In the genomic region with DNA sequence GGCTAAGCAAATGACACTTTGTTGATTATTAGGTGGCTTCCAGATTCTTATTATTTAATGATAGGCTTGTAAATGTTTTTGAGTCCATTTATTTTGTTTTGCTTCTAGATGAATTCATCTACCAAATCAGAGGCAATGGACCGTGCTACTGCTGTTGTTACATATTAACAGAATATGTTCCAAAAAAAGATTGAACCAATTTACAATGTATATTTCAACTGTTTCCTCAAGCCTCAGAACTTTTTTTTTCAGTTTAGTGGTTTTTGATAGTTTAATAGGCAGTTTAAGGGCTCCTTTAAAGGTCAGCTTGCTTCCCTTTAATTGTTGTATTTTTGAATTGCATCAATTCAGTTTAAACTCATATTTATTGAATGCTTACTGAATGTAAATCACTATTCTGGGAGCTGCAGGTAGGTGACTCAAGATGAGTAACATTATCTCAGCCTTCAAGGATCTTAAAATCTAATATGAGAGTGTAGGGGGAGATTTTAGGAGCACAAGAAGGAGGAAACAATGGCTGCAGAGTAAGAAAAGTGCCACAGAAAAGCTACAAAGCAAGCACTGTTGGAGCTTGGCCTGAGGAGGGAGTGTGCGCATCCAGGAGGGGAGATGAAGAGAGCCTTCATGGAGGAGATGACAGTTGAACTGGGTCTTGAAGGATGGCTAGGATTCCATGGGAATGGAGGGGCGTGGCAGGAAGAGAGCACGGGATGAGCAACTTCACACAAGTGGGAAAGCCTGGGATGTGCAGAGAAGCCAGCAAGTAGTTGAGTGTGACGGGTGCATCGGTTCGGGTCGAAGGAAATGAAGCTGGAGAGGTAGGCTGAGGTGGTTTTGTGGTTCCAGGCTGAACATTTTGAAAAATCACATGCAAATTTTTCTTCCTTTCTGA, we compare ENCODE assay signal across 10 cellular contexts. TPM values are rescaled to one million over a fixed set of nuclear protein-coding genes. Genes with fewer than 3 reads are reported as not detected.
DNase-seq lines count a peak whose midpoint lies in the region; ATAC-seq and TF ChIP-seq lines count a peak whose summit lies in the region.
"Had no signal": no experiment of that assay in that cellular context is flagged by ENCODE, and none has a peak within 500 bp of the region (broad histone marks: within the 10 kb centered on the region; RNA-seq: fewer than 3 reads in every experiment).

No MANE protein-coding gene starts in this region.

- peak; percentile 28 for TF ChIP-seq CTCF in GM13977 (IDR thresholded peaks at IDR 0.05; ENCODE audit: extremely low read depth, insufficient read depth, missing control alignments)

- no peak for ATAC-seq in GM21367 (IDR thresholded peaks at IDR 0.05; ENCODE audit: unreplicated experiment)
- ATAC-seq: left lung had no signal

- H3K36me3 ChIP-seq in endocrine pancreas (ENCODE audit: control insufficient read depth, insufficient read depth, low read length): no peaks in the 10 kb centered on the region

- peaks cover 21% of the 10 kb centered on the region for H3K4me1 ChIP-seq in endocrine pancreas (ENCODE audit: control insufficient read depth, insufficient read depth, low read length)

- DNase-seq in A172 (ENCODE audit: low spot score) (peak; percentile 40), GM13977 (ENCODE audit: low spot score) (no peak), hippocampal formation (lab: John Stamatoyannopoulos, UW) (no peak), SW 1271 (lab: John Stamatoyannopoulos, UW) (no peak), SHP77 (lab: John Stamatoyannopoulos, UW) (no peak)
- DNase-seq: left lung had no signal

- in situ Hi-C loops in GM13977 (cut with MboI; ENCODE audit: low pct_unique_long_range_greater_than_20kb, low sequenced_read_pairs, unreplicated experiment): no loop called here

- no peak overlapping the region for H3K9ac ChIP-seq in endocrine pancreas (ENCODE audit: control insufficient read depth, insufficient read depth, low read length)

- peak overlapping the region; percentile 25 for H3K4me3 ChIP-seq in endocrine pancreas (ENCODE audit: control insufficient read depth, insufficient read depth, low read length)
- H3K4me3 ChIP-seq: left lung, smooth muscle cell had no signal

- H3K9me3 ChIP-seq in endocrine pancreas (ENCODE audit: control insufficient read depth, low read length): no peaks in the 10 kb centered on the region
- H3K9me3 ChIP-seq: left lung had no signal

- H3K27me3 ChIP-seq in endocrine pancreas (ENCODE audit: control insufficient read depth, insufficient read depth, low read length): no peaks in the 10 kb centered on the region
- H3K27me3 ChIP-seq: left lung had no signal

- TF ChIP-seq POLR2A in Raji (IDR thresholded peaks at IDR 0.05; ENCODE audit: insufficient read depth, low read depth, low read length): 0 out of 2 replicates have a peak, but pooled peaks have one; percentile 37

RNA-seq across cellular contexts. Expression of a gene that starts 14.7 kb away (rescaled TPM):
- total RNA-seq in A172 (2014; rRNA removed; shearing (Covaris generic)): 33.6 and 48.2 TPM in 2 replicates

RNA-seq across cellular contexts. Expression of a gene that starts 44.9 kb away (rescaled TPM):
- total RNA-seq in A172 (2014; rRNA removed; shearing (Covaris generic)): 18.6 and 34.0 TPM in 2 replicates
